Comparison of ENCODE assay signal across 8 cellular contexts in the genomic region with DNA sequence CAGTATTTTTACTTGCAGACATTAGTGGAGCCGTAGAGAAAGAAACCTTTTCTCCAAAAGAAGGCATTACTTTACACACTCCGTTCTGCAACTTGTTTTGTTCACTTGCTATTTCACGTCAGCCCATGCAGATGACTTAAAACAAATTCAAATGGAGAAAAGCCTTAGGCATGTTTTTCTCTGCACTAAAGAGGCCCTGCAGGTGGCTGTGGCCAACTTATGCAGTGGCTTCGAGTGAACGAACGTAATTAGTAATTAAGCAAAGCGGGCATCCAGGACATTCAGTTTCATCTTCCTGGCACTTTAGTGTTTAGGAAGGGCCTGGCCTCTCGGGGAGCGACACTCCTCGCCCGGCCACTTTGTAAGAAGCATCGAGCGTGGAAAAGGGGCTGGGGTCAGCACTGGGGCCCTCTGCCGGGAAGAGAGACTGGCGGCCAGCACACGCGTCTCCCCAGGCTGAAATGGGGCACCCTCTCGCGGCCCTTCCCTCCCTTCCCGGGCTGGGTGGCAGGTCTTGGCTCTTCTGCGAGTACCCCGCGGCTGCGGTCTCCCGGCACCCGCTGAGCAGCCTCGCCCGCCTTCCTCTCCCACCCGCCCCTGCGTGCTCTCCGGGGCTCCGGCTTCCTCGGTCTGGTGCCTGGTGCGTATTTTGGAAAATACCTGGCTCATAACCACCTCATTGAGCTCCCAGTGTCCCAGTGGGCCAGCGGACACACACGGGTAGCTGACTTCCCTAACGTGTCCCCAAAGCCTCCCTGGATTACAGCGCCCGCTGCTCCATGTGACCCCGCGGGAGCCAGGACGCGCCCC. TPM values are rescaled to one million over a fixed set of nuclear protein-coding genes. Genes with fewer than 3 reads are reported as not detected.
DNase-seq lines count a peak whose midpoint lies in the region; ATAC-seq and TF ChIP-seq lines count a peak whose summit lies in the region.

No MANE protein-coding gene starts in this region.

- CTCF ChIA-PET in AG04449 (lab: Yijun Ruan, JAX): interaction anchor here (1.2 to 2.1 kb wide), 2 partner anchors 53 to 106 kb away, joined by 3 to 5 read pairs; no protein-coding TSS in a partner anchor

- TF ChIP-seq CTCF in AG04449 (IDR thresholded peaks at IDR 0.05; ENCODE audit: insufficient read depth, low read length, missing control alignments) (peak; percentile 1), fibroblast of the aortic adventitia (IDR thresholded peaks at IDR 0.05; ENCODE audit: insufficient read depth, low read length) (peak; percentile 1), uterus (IDR thresholded peaks at IDR 0.05) (no peak)

- H3K23ac ChIP-seq in neuronal stem cell (ENCODE audit: low read depth, low read length, poor library complexity): peak overlapping the region; percentile 90

- intact Hi-C loops in uterus (cut with DNase I; ENCODE audit: low total_unique reads): no loop called here

- no peak overlapping the region for H2BK12ac ChIP-seq in neuronal stem cell (ENCODE audit: low read length)

- H3K18ac ChIP-seq in neuronal stem cell (ENCODE audit: low read length): peak overlapping the region; percentile 99

- peak; percentile 12 for ATAC-seq in GM18519 (IDR thresholded peaks at IDR 0.05; ENCODE audit: low FRiP score, unreplicated experiment)
- peak; percentile 29 for ATAC-seq in HG02981 (IDR thresholded peaks at IDR 0.05; ENCODE audit: unreplicated experiment)

- H2BK5ac ChIP-seq in neuronal stem cell (ENCODE audit: low read length): peak overlapping the region; percentile 91

- H4K91ac ChIP-seq in neuronal stem cell (ENCODE audit: low read depth, low read length, poor library complexity): no peak overlapping the region

- no peak overlapping the region for H2BK120ac ChIP-seq in neuronal stem cell (ENCODE audit: low read depth, low read length)

- peak overlapping the region; percentile 77 for H2BK15ac ChIP-seq in neuronal stem cell (ENCODE audit: low read length)

- peaks cover 0 to 18% of the 10 kb centered on the region in 2 donors for H3K36me3 ChIP-seq in neuronal stem cell (replicated peaks in 1 of 2; ENCODE audit: control insufficient read depth in 2 of 2, insufficient read depth in 2 of 2, low read length in 2 of 2)
- H3K36me3 ChIP-seq in uterus: no peaks in the 10 kb centered on the region

- peak overlapping the region; percentile 25 for H3K14ac ChIP-seq in neuronal stem cell (ENCODE audit: low read length)

- no peak overlapping the region for H4K8ac ChIP-seq in neuronal stem cell (ENCODE audit: low read depth, low read length)

- H3K9me3 ChIP-seq in neuronal stem cell (replicated peaks in 1 of 2; ENCODE audit: control insufficient read depth in 2 of 2, insufficient read depth in 1 of 2, low read depth in 1 of 2, low read length in 2 of 2) (no peaks in the 10 kb centered on the region), uterus (no peaks in the 10 kb centered on the region)

- H3K4me3 ChIP-seq in AG04449 (ENCODE audit: low read depth, low read length) (peak overlapping the region; percentile 79), fibroblast of the aortic adventitia (ENCODE audit: low read depth, low read length) (peak overlapping the region; percentile 87), neuronal stem cell (ENCODE audit: low read length in 2 of 2) (peak overlapping the region; percentile 93 to 98), uterus (peak overlapping the region; percentile 85 to 87)

- peak overlapping the region; percentile 18 for H2AK5ac ChIP-seq in neuronal stem cell (ENCODE audit: low read depth, low read length)

- H3K27ac ChIP-seq in neuronal stem cell (replicated peaks; ENCODE audit: low read length) (peak overlapping the region; percentile 94), uterus (peak overlapping the region; percentile 94 to 96)

- TF ChIP-seq POLR2A in uterus (IDR thresholded peaks at IDR 0.05): no peak

- no peaks in the 10 kb centered on the region for H3K27me3 ChIP-seq in neuronal stem cell (ENCODE audit: control insufficient read depth in 3 of 3, insufficient read depth in 3 of 3, low read depth in 1 of 3, low read length in 3 of 3)
- no peaks in the 10 kb centered on the region for H3K27me3 ChIP-seq in uterus

- H3K4me2 ChIP-seq in neuronal stem cell (ENCODE audit: insufficient read depth, low read length, poor library complexity, severe bottlenecking): peak overlapping the region; percentile 96

- no peak for DNase-seq in AG04449 (ENCODE audit: low read depth, low spot score)
- peak; percentile 3 for DNase-seq in NCI-H460 (ENCODE audit: extremely low read depth, low read depth)
- peak; percentile 27 to 29 for DNase-seq in activated T-helper 1 cell treated with anti-CD3 and anti-CD28 coated beads, Interleukin-2, amount 50 U/mL, for 16 hours (ENCODE audit: low read depth in 1 of 2, low spot score in 1 of 2)
- peak; percentile 32 for DNase-seq in fibroblast of the aortic adventitia (ENCODE audit: low read depth)
- DNase-seq in neuronal stem cell (ENCODE audit: low spot score): no peak
- no peak for DNase-seq in uterus

- peak overlapping the region; percentile 99 for H3K9ac ChIP-seq in neuronal stem cell (ENCODE audit: low read depth, low read length, poor library complexity)

- POLR2A ChIA-PET in AG04449 (lab: Yijun Ruan, JAX): interaction anchor here (0.6 to 1.2 kb wide), 2 partner anchors 13 to 36 kb away, joined by 4 to 5 read pairs; no protein-coding TSS in a partner anchor

- H3K4ac ChIP-seq in neuronal stem cell (ENCODE audit: low read length): peak overlapping the region; percentile 87

- WGBS in neuronal stem cell (ENCODE audit: extremely low coverage in 2 of 2, insufficient read length in 2 of 2, insufficient replicate concordance in 1 of 2), 2 donors: no CpG with 5 or more reads among the region's 43 CpGs

- peaks cover 2% of the 10 kb centered on the region for H3K79me1 ChIP-seq in neuronal stem cell (ENCODE audit: low read depth, low read length)

- H3K4me1 ChIP-seq in neuronal stem cell (ENCODE audit: control insufficient read depth in 2 of 2, insufficient read depth in 1 of 2, low read depth in 1 of 2, low read length in 2 of 2) (peaks cover 2 to 3% of the 10 kb centered on the region in 2 donors), uterus (no peaks in the 10 kb centered on the region)

- peak overlapping the region; percentile 99 for H2AFZ ChIP-seq in neuronal stem cell (ENCODE audit: low read length)

RNA-seq across cellular contexts. Expression of gene CYP4V2, which starts 0.7 kb away (rescaled TPM):
- total RNA-seq in NCI-H460 (2014; rRNA removed; shearing (Covaris generic)): 32.4 and 36.5 TPM in 2 replicates
- polyA plus RNA-seq in NCI-H460 (2014; cell fraction: nucleus; rRNA removed): 7.0 and 8.8 TPM in 2 replicates
- total RNA-seq in fibroblast of the aortic adventitia (ENCODE audit: low replicate concordance) (40.4 and 76.0 TPM in 2 replicates), uterus (10 to 100 TPM in 3 of 4 donors, 1 to 10 TPM in 1; 9.7 to 22.5 (median 19.7) TPM)
- polyA plus RNA-seq in neuronal stem cell (2013, experiment 1 of 2): 0.99 TPM
- 1.2 TPM for polyA plus RNA-seq in neuronal stem cell (2013, experiment 2 of 2)

RNA-seq across cellular contexts. Expression of gene KLKB1, which starts 36.6 kb away (rescaled TPM):
- 0.15 TPM in 1 of 2 replicates, not detected in the other for total RNA-seq in NCI-H460 (2014; rRNA removed; shearing (Covaris generic))
- polyA plus RNA-seq in NCI-H460 (2014; cell fraction: nucleus; rRNA removed): not detected in 2 replicates
- total RNA-seq in fibroblast of the aortic adventitia (ENCODE audit: low replicate concordance): 0.18 TPM in 1 of 2 replicates, not detected in the other
- 0.06 TPM for polyA plus RNA-seq in neuronal stem cell (2013, experiment 1 of 2)
- polyA plus RNA-seq in neuronal stem cell (2013, experiment 2 of 2): 0.03 TPM
- 1 to 10 TPM in 1 of 4 donors, under 1 TPM in 1, not detected in 2; 0.62 to 1.1 TPM for total RNA-seq in uterus

Comparison
In these comparisons a context has a peak if more than half of its experiments do, and no peak if none do; other contexts are left out.
1. DNase-seq: peak in NCI-H460 (single experiment), activated T-helper 1 cell treated with anti-CD3 and anti-CD28 coated beads, Interleukin-2, amount 50 U/mL, for 16 hours (2 of 2) and fibroblast of the aortic adventitia (single experiment); none in AG04449 (single experiment), neuronal stem cell (single experiment) and uterus (0 of 2).
2. CTCF ChIP-seq: peak in AG04449 (single experiment) and fibroblast of the aortic adventitia (single experiment); none in uterus (0 of 4).
3. Peak in every context shown above with its lines, with median percentiles within 50 percentile points of each other: H3K4me3 ChIP-seq.